16 cellular contexts compared by ENCODE assay signal in the genomic region with DNA sequence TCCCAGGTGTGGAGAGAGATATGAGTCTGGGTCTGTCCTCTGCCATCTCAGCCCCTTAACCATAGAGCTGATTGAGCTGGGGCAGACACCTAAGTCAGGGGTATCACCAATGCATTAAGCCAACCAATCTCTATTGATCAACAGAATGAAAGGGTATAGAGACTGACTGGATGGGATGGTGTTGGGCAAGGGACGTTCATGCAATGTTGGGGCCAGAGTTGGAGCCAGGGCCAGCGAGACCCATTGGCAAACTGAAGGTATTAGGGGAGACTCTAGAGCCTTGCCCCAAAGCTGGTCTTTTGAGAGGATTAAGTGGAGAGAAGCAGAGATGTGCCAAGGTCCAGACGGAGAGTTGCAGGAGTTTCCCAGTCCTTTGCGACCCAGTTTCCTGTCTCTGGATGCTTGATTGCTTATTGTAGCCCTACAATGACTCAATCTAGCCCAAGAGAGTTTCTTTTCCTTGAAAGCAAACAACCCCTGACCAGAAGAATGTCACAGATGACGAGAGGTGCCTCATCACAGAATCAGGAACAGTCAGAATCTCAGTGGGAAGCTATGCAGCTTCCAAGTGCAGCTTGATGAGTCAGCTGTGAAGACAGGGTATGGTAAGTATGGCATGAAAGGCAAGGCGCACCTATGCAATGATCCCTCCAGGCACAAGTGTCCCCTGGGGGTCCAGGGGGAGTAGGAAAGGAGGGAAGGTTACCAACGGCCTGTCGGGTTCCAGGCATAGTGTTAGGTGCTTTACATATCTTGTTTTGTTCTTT.
A peak's percentile ranks its signal among the peaks of the same experiment; 100 is the strongest.
DNase-seq lines count a peak whose midpoint lies in the region; ATAC-seq, FAIRE-seq and TF ChIP-seq lines count a peak whose summit lies in the region.
"Had no signal": no experiment of that assay in that cellular context is flagged by ENCODE, and none has a peak within 500 bp of the region (broad histone marks: within the 10 kb centered on the region; RNA-seq: fewer than 3 reads in every experiment).

No MANE protein-coding gene starts in this region.

- no peak overlapping the region for H3K23ac ChIP-seq in H1 (ENCODE audit: insufficient read length)

- H3K27me3 ChIP-seq in H1 (replicated peaks in 1 of 4; ENCODE audit: control insufficient read depth in 3 of 4, extremely low read depth in 1 of 4, insufficient read depth in 3 of 4, low read length in 3 of 4) = no peaks in the 10 kb centered on the region
- H3K27me3 ChIP-seq: right lobe of liver had no signal

- peaks cover 0 to 3% (median 0%) of the 10 kb centered on the region in 4 experiments; a peak in 1 of 7 replicates for H3K4me1 ChIP-seq in H1 (replicated peaks in 1 of 4; ENCODE audit: control insufficient read depth in 3 of 4, insufficient read depth in 4 of 4, low read length in 3 of 4)
- H3K4me1 ChIP-seq: right lobe of liver had no signal

- no peak for TF ChIP-seq CTCF in H1 (IDR thresholded peaks at IDR 0.05; ENCODE audit: control extremely low read depth in 1 of 3, insufficient read depth in 1 of 3, low read depth in 1 of 3, low read length in 3 of 3)

- TF ChIP-seq RAD21 in H1 (IDR thresholded peaks at IDR 0.05 in 1 of 2, conservative IDR thresholded peaks at IDR 0.05 in 1 of 2; ENCODE audit: low read depth in 2 of 2, low read length in 2 of 2) = no peak

- no peak overlapping the region for H3K14ac ChIP-seq in H1 (ENCODE audit: insufficient read length)

- no peak for TF ChIP-seq EP300 in H1 (IDR thresholded peaks at IDR 0.05; ENCODE audit: borderline replicate concordance in 1 of 2, low read depth in 2 of 2, low read length in 2 of 2)

- no peaks in the 10 kb centered on the region for H3K79me2 ChIP-seq in H1 (ENCODE audit: control insufficient read depth in 1 of 2, insufficient read depth in 2 of 2, low read length in 2 of 2)

- H4K91ac ChIP-seq in H1 (replicated peaks; ENCODE audit: insufficient read length, low read length) = no peak overlapping the region

- H2AK5ac ChIP-seq in H1 (ENCODE audit: low read depth, low read length) = 0 out of 2 replicates have a peak overlapping the region, but pooled peaks have one; percentile 15

- no peak overlapping the region for H2BK5ac ChIP-seq in H1 (ENCODE audit: low read depth, low read length)

- no peaks in the 10 kb centered on the region for H3K9me3 ChIP-seq in H1 (ENCODE audit: insufficient read depth in 2 of 2, low read depth in 1 of 2, low read length in 1 of 2)
- H3K9me3 ChIP-seq: right lobe of liver had no signal

- no peak overlapping the region for H4K8ac ChIP-seq in H1 (ENCODE audit: extremely low read depth, insufficient read depth, low read length)

- DNase-seq in ELR (ENCODE audit: low read depth) (peak; percentile 88), M059J (ENCODE audit: low read depth) (peak; percentile 59), H1 (ENCODE audit: low read depth in 1 of 2, low spot score in 2 of 2) (no peak), skeletal muscle cell (ENCODE audit: low read depth) (peak; percentile 9), NCI-H524 (lab: John Stamatoyannopoulos, UW) (no peak), retina (no peak)
- DNase-seq: activated CD8-positive, alpha-beta memory T cell treated with anti-CD3 and anti-CD28 coated beads, Interleukin-2, amount 50 U/mL, for 48 hours; activated naive CD8-positive, alpha-beta T cell treated with anti-CD3 and anti-CD28 coated beads for 36 hours; Calu3; kidney; naive B cell; NCI-H1417; NCI-H748 treated with DMSO at 0.1 percent for 48 hours; right lobe of liver had no signal

- no peak overlapping the region for H2BK20ac ChIP-seq in H1 (ENCODE audit: low read length)

- no peaks in the 10 kb centered on the region for H4K20me1 ChIP-seq in H1 (replicated peaks in 1 of 2; ENCODE audit: control insufficient read depth in 1 of 2, insufficient read depth in 2 of 2, low read length in 2 of 2)

- no peak overlapping the region for H3K4ac ChIP-seq in H1 (replicated peaks; ENCODE audit: insufficient read length, low read depth, low read length)

- H3K36me3 ChIP-seq in H1 (ENCODE audit: control insufficient read depth in 2 of 4, insufficient read depth in 4 of 4, low read length in 3 of 4) = no peaks in the 10 kb centered on the region
- H3K36me3 ChIP-seq: right lobe of liver had no signal

- no peak overlapping the region for H3K4me3 ChIP-seq in H1 (ENCODE audit: extremely low read depth in 1 of 4, insufficient read depth in 2 of 4, low read depth in 3 of 4, low read length in 4 of 4)
- no peak overlapping the region for H3K4me3 ChIP-seq in skeletal muscle cell (ENCODE audit: low read depth, low read length)
- H3K4me3 ChIP-seq: right lobe of liver had no signal

- no peak for ATAC-seq in HG03469 (IDR thresholded peaks at IDR 0.05; ENCODE audit: unreplicated experiment)
- ATAC-seq: right lobe of liver had no signal

- H3K56ac ChIP-seq in H1 (replicated peaks; ENCODE audit: insufficient read length, low read depth, low read length) = no peak overlapping the region

- H2BK12ac ChIP-seq in H1 (ENCODE audit: low read depth, low read length) = no peak overlapping the region

- H3K9ac ChIP-seq in H1 (replicated peaks in 1 of 4; ENCODE audit: extremely low read depth in 1 of 4, low read depth in 3 of 4, low read length in 3 of 4) = no peak overlapping the region

- no peaks in the 10 kb centered on the region for H3K79me1 ChIP-seq in H1 (ENCODE audit: low read depth, low read length)

- POLR2A ChIA-PET in H1 (lab: Charles Lee; ENCODE audit: partially characterized antibody) = interaction anchor here (0.7 kb wide), 1 partner anchor 128 kb away, joined by 3 read pairs; no protein-coding TSS in a partner anchor

- no peak for TF ChIP-seq POLR2A in H1 (IDR thresholded peaks at IDR 0.05; ENCODE audit: control extremely low read depth in 1 of 2, low read depth in 2 of 2, low read length in 2 of 2)

- no peak overlapping the region for H3K4me2 ChIP-seq in H1 (ENCODE audit: insufficient read depth in 1 of 2, low read depth in 2 of 2, low read length in 2 of 2)

- H2BK15ac ChIP-seq in H1 (ENCODE audit: low read length) = no peak overlapping the region

- no peak overlapping the region for H2BK120ac ChIP-seq in H1 (replicated peaks; ENCODE audit: low read depth, low read length)

- WGBS in H1 (ENCODE audit: extremely low coverage in 1 of 2, insufficient coverage in 1 of 2, insufficient read length in 1 of 2, insufficient replicate concordance in 2 of 2, low coverage in 1 of 2, low lambda C conversion rate in 2 of 2, missing lambda C conversion rate in 1 of 2), 2 experiments = 83% methylated on average over 8 of the region's 8 CpGs; no CpG with 5 or more reads in 1 of the 2 experiments

- no peak overlapping the region for H2AFZ ChIP-seq in H1 (ENCODE audit: low read length)

- no peak overlapping the region for H4K5ac ChIP-seq in H1 (ENCODE audit: insufficient read length, low read depth, low read length)

- CTCF ChIA-PET in H1 (lab: Charles Lee; ENCODE audit: partially characterized antibody) = interaction anchor here (0.9 kb wide), 1 partner anchor 391 kb away, joined by 3 read pairs; no protein-coding TSS in a partner anchor

- no peaks in the 10 kb centered on the region for H3K23me2 ChIP-seq in H1 (ENCODE audit: low read depth, low read length)

- no peak overlapping the region for H3K27ac ChIP-seq in H1 (ENCODE audit: low read depth, low read length)
- H3K27ac ChIP-seq: right lobe of liver had no signal

- no peak overlapping the region for H3K18ac ChIP-seq in H1 (ENCODE audit: extremely low read depth, low read length)

- no peak for FAIRE-seq in H1 (lab: Jason Lieb, UNC)
- FAIRE-seq: GM19239, kidney had no signal

TF ChIP-seq in H1, 55 proteins besides CTCF, POLR2A, EP300 and RAD21:
- TF ChIP-seq SIX5 (IDR thresholded peaks at IDR 0.05; ENCODE audit: low read depth, low read length) (no peak), GABPA (IDR thresholded peaks at IDR 0.05; ENCODE audit: borderline replicate concordance, insufficient read depth, low read length) (no peak), MAFK (IDR thresholded peaks at IDR 0.05; ENCODE audit: low read depth, low read length) (no peak), SUZ12 (IDR thresholded peaks at IDR 0.05; ENCODE audit: low read length) (no peak), TBP (IDR thresholded peaks at IDR 0.05; ENCODE audit: low read depth, low read length) (no peak), KDM5A (IDR thresholded peaks at IDR 0.05; ENCODE audit: low read length) (no peak), SIN3A (conservative IDR thresholded peaks at IDR 0.05 in 1 of 2, IDR thresholded peaks at IDR 0.05 in 1 of 2; ENCODE audit: low read depth in 1 of 2, low read length in 2 of 2) (no peak), SIRT6 (IDR thresholded peaks at IDR 0.05; ENCODE audit: low read length) (no peak), HDAC2 (IDR thresholded peaks at IDR 0.05; ENCODE audit: borderline replicate concordance in 1 of 2, low read depth in 2 of 2, low read length in 2 of 2) (no peak), NRF1 (IDR thresholded peaks at IDR 0.05; ENCODE audit: low read depth, low read length) (no peak), CREB1 (IDR thresholded peaks at IDR 0.05) (no peak), JUN (IDR thresholded peaks at IDR 0.05; ENCODE audit: low read depth, low read length) (no peak), CHD1 (IDR thresholded peaks at IDR 0.05; ENCODE audit: low read depth, low read length) (no peak), CBX5 (IDR thresholded peaks at IDR 0.05; ENCODE audit: low read depth, low read length) (no peak), TAF7 (optimal IDR thresholded peaks at IDR 0.05; ENCODE audit: borderline replicate concordance, low read depth, low read length) (no peak)
- TF ChIP-seq, protein P1, sequence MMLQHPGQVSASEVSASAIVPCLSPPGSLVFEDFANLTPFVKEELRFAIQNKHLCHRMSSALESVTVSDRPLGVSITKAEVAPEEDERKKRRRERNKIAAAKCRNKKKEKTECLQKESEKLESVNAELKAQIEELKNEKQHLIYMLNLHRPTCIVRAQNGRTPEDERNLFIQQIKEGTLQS (IDR thresholded peaks at IDR 0.05; ENCODE audit: insufficient read depth, low read depth, low read length) = no peak
TF ChIP-seq in H1: peak in this region for 0.

Comparison
In these comparisons a context has a peak if more than half of its experiments do, and no peak if none do; other contexts are left out.
1. DNase-seq: peak in ELR (single experiment), M059J (single experiment) and skeletal muscle cell (single experiment); none in H1 (0 of 2), NCI-H524 (0 of 2) and retina (single experiment).